Comparison of ENCODE assay signal across 10 cellular contexts in genomic region chr20:41142914-41143313, GRCh38. TPM values are rescaled to one million over a fixed set of nuclear protein-coding genes. Genes with fewer than 3 reads are reported as not detected.
DNase-seq lines count a peak whose midpoint lies in the region; ATAC-seq and TF ChIP-seq lines count a peak whose summit lies in the region.
"Had no signal": no experiment of that assay in that cellular context is flagged by ENCODE, and none has a peak within 500 bp of the region (broad histone marks: within the 10 kb centered on the region; RNA-seq: fewer than 3 reads in every experiment).

No MANE protein-coding gene starts in this region.

- peaks cover 92% of the 10 kb centered on the region for H3K79me2 ChIP-seq in H9 (ENCODE audit: insufficient read depth, low read length)

- H4K8ac ChIP-seq in H9 (replicated peaks; ENCODE audit: insufficient read length, low read depth, low read length), result no peak overlapping the region

- intact Hi-C loops in spleen (cut with DNase I; ENCODE audit: low total_unique reads), result no loop called here

- H3K4me1 ChIP-seq in Peyer's patch, result peaks cover under 1 to 75% (median 23%) of the 10 kb centered on the region in 4 donors
- H3K4me1 ChIP-seq in spleen, result peaks cover 56 to 100% (median 98%) of the 10 kb centered on the region in 6 donors
- peaks cover 16% of the 10 kb centered on the region; the same call in 1 of the 2 replicates for H3K4me1 ChIP-seq in H9 (ENCODE audit: insufficient read depth, low read length)

- no peak overlapping the region for H2AK5ac ChIP-seq in H9 (ENCODE audit: insufficient read length, low read length)

- H3K9me3 Mint-ChIP-seq in activated naive CD8-positive, alpha-beta T cell treated with anti-CD3 and anti-CD28 coated beads, Interleukin-2, amount 10 ng/mL, durations not matched to agents 7 days and 5 days, result no peaks in the 10 kb centered on the region
- H3K9me3 Mint-ChIP-seq in H9, result no peaks in the 10 kb centered on the region
- H3K9me3 Mint-ChIP-seq: mesothelial cell of epicardium had no signal

- peak; percentile 41 for ATAC-seq in HG02678 (IDR thresholded peaks at IDR 0.05; ENCODE audit: unreplicated experiment)
- peak; percentile 59 for ATAC-seq in activated naive CD8-positive, alpha-beta T cell treated with anti-CD3 and anti-CD28 coated beads, Interleukin-2, amount 10 ng/mL, durations not matched to agents 7 days and 5 days (ENCODE audit: low read depth)
- no peak for ATAC-seq in HG03175 (IDR thresholded peaks at IDR 0.05; ENCODE audit: unreplicated experiment)

- no peak overlapping the region for H3K14ac ChIP-seq in H9 (ENCODE audit: insufficient read depth, low read length)

- H3K23ac ChIP-seq in H9 (ENCODE audit: insufficient read length, low read depth, low read length), result no peak overlapping the region

- no peak overlapping the region for H3K18ac ChIP-seq in H9 (ENCODE audit: insufficient read length, low read depth, low read length)

- no peak overlapping the region for H2BK120ac ChIP-seq in H9 (ENCODE audit: low read depth, low read length, poor library complexity, severe bottlenecking)

- no peaks in the 10 kb centered on the region for H3K27me3 Mint-ChIP-seq in activated naive CD8-positive, alpha-beta T cell treated with anti-CD3 and anti-CD28 coated beads, Interleukin-2, amount 10 ng/mL, durations not matched to agents 7 days and 5 days
- no peaks in the 10 kb centered on the region for H3K27me3 Mint-ChIP-seq in H9 (ENCODE audit: low read depth)

- no peak overlapping the region for H2AFZ ChIP-seq in H9 (ENCODE audit: low read length)

- H3K79me1 ChIP-seq in H9 (ENCODE audit: insufficient read depth, low read depth, low read length, poor library complexity, severe bottlenecking), result peaks cover 4% of the 10 kb centered on the region

- H3K4me3 Mint-ChIP-seq in activated naive CD8-positive, alpha-beta T cell treated with anti-CD3 and anti-CD28 coated beads, Interleukin-2, amount 10 ng/mL, durations not matched to agents 7 days and 5 days, result peak overlapping the region; percentile 85
- H3K4me3 Mint-ChIP-seq in H9, result no peak overlapping the region
- H3K4me3 Mint-ChIP-seq: mesothelial cell of epicardium had no signal

- H3K4ac ChIP-seq in H9 (ENCODE audit: low read depth, low read length), result no peak overlapping the region

- no peak overlapping the region for H3T11ph ChIP-seq in H9 (ENCODE audit: low read length)

- TF ChIP-seq CTCF in Peyer's patch (IDR thresholded peaks at IDR 0.05) (no peak), spleen (IDR thresholded peaks at IDR 0.05 in 8 of 11, conservative IDR thresholded peaks at IDR 0.05 in 3 of 11) (no peak), H9 (conservative IDR thresholded peaks at IDR 0.05) (no peak)

- H3K9ac ChIP-seq in H9 (ENCODE audit: extremely low read depth, insufficient read length, low read length), result no peak overlapping the region

- no peaks in the 10 kb centered on the region for H4K20me1 ChIP-seq in H9 (ENCODE audit: control insufficient read depth, insufficient read depth, insufficient read length)

- H3K4me1 Mint-ChIP-seq in activated naive CD8-positive, alpha-beta T cell treated with anti-CD3 and anti-CD28 coated beads, Interleukin-2, amount 10 ng/mL, durations not matched to agents 7 days and 5 days, result peaks cover 82% of the 10 kb centered on the region
- H3K4me1 Mint-ChIP-seq in H9, result peaks cover 55 to 72% of the 10 kb centered on the region in 2 experiments

- no peak overlapping the region for H2BK12ac ChIP-seq in H9 (ENCODE audit: insufficient read length, low read depth, low read length)

- H3K36me3 ChIP-seq in Peyer's patch (no peaks in the 10 kb centered on the region), spleen (peaks cover 0 to 7% (median 0%) of the 10 kb centered on the region in 6 donors)

- peak overlapping the region in 2 of 4 donors; percentile 95 to 98 for H3K27ac ChIP-seq in Peyer's patch
- H3K27ac ChIP-seq in spleen, result peak overlapping the region in 5 of 8 donors; percentile 80 to 98 (median 96)
- H3K27ac ChIP-seq in H9 (ENCODE audit: insufficient read length, low read depth, low read length), result no peak overlapping the region

- 30 to 42% (median 32%) methylated on average over 4 to 5 of the region's 5 CpGs for WGBS in spleen, 5 donors
- WGBS in H9 (ENCODE audit: extremely low coverage, insufficient read length, low lambda C conversion rate), result no CpG with 5 or more reads among the region's 5 CpGs

- H3K9me3 ChIP-seq in Peyer's patch (no peaks in the 10 kb centered on the region), spleen (no peaks in the 10 kb centered on the region), H9 (ENCODE audit: control insufficient read depth, low read depth, low read length) (no peaks in the 10 kb centered on the region)

- no peak overlapping the region for H4K5ac ChIP-seq in H9 (ENCODE audit: insufficient read length, low read depth, low read length)

- peak; percentile 36 to 72 (median 46) for DNase-seq in Peyer's patch
- peak; percentile 59 for DNase-seq in activated naive CD8-positive, alpha-beta T cell treated with anti-CD3 and anti-CD28 coated beads, Interleukin-2, amount 10 ng/mL, durations not matched to agents 7 days and 5 days
- DNase-seq in spleen, result no peak
- no peak for DNase-seq in H9
- DNase-seq in CD1c-positive myeloid dendritic cell (ENCODE audit: extremely low spot score), result no peak
- DNase-seq: HCEC 1CT, NCI-H1436 had no signal

- H3K36me3 Mint-ChIP-seq in activated naive CD8-positive, alpha-beta T cell treated with anti-CD3 and anti-CD28 coated beads, Interleukin-2, amount 10 ng/mL, durations not matched to agents 7 days and 5 days, result peaks cover 34% of the 10 kb centered on the region
- H3K36me3 Mint-ChIP-seq in H9 (ENCODE audit: insufficient read depth in 1 of 3, low read depth in 3 of 3), result peaks cover 8 to 31% (median 13%) of the 10 kb centered on the region in 3 experiments

- H2BK15ac ChIP-seq in H9 (ENCODE audit: low read depth, low read length), result no peak overlapping the region

- no peaks in the 10 kb centered on the region for H3K27me3 ChIP-seq in Peyer's patch
- H3K27me3 ChIP-seq in spleen (replicated peaks in 1 of 7), result peaks cover 0 to 7% (median 0%) of the 10 kb centered on the region in 7 donors
- H3K27me3 ChIP-seq in H9 (ENCODE audit: insufficient read depth, low read length), result no peaks in the 10 kb centered on the region

- POLR2A ChIA-PET in activated naive CD8-positive, alpha-beta T cell treated with anti-CD3 and anti-CD28 coated beads, Interleukin-2, amount 10 ng/mL, durations not matched to agents 7 days and 5 days (lab: Charles Lee), result interaction anchor here (1.1 to 17.2 kb wide), 5 partner anchors 13 to 152 kb away, joined by 3 to 505 read pairs (median 3); no protein-coding TSS in a partner anchor

- no peak for TF ChIP-seq POLR2A in Peyer's patch (IDR thresholded peaks at IDR 0.05)
- no peak for TF ChIP-seq POLR2A in spleen (IDR thresholded peaks at IDR 0.05)

- H3K27ac Mint-ChIP-seq in activated naive CD8-positive, alpha-beta T cell treated with anti-CD3 and anti-CD28 coated beads, Interleukin-2, amount 10 ng/mL, durations not matched to agents 7 days and 5 days, result peak overlapping the region; percentile 91
- H3K27ac Mint-ChIP-seq in H9, result peak overlapping the region in 1 of 3 experiments; percentile 25; a peak in 2 of 7 replicates

- no peak overlapping the region for H4K91ac ChIP-seq in H9 (ENCODE audit: insufficient read length, low read depth, low read length)

- H3K56ac ChIP-seq in H9 (ENCODE audit: insufficient read length, low read depth, low read length), result no peak overlapping the region

- H2BK20ac ChIP-seq in H9 (ENCODE audit: low read depth, low read length, poor library complexity, severe bottlenecking), result no peak overlapping the region

- H3K4me3 ChIP-seq in Peyer's patch, result no peak overlapping the region
- peak overlapping the region in 1 of 8 donors; percentile 98 for H3K4me3 ChIP-seq in spleen

- no peak overlapping the region for H2BK5ac ChIP-seq in H9 (ENCODE audit: insufficient read length, low read length)

- H3K23me2 ChIP-seq in H9 (ENCODE audit: insufficient read length, low read depth, low read length, poor library complexity, severe bottlenecking), result peaks cover 13% of the 10 kb centered on the region

- no peak overlapping the region for H3K4me2 ChIP-seq in H9 (ENCODE audit: insufficient read depth, insufficient read length, low read length)

RNA-seq across cellular contexts. Expression of gene PLCG1, which starts 5.6 kb away (rescaled TPM):
- total RNA-seq in Peyer's patch, result 100 to 1,000 TPM in 3 of 4 donors, 10 to 100 TPM in 1; 93.0 to 357 (median 191) TPM
- 100 to 1,000 TPM; 419 to 425 TPM for total RNA-seq in activated naive CD8-positive, alpha-beta T cell treated with anti-CD3 and anti-CD28 coated beads, Interleukin-2, amount 10 ng/mL, durations not matched to agents 7 days and 5 days
- 100 to 1,000 TPM in 6 of 7 donors, 10 to 100 TPM in 1; 96.7 to 144 (median 134) TPM for total RNA-seq in spleen
- polyA plus RNA-seq in spleen, result 10 to 100 TPM; 28.0 to 51.3 (median 29.3) TPM
- 161 and 171 TPM in 2 replicates for total RNA-seq in H9 (2021)

Comparison
In these comparisons a context has a peak if more than half of its experiments do, and no peak if none do; other contexts are left out.
1. DNase-seq: peak in Peyer's patch (3 of 3) and activated naive CD8-positive, alpha-beta T cell treated with anti-CD3 and anti-CD28 coated beads, Interleukin-2, amount 10 ng/mL, durations not matched to agents 7 days and 5 days (single experiment); none in spleen (single experiment), H9 (single experiment) and CD1c-positive myeloid dendritic cell (single experiment).